8 cellular contexts compared by ENCODE assay signal in the genomic region with DNA sequence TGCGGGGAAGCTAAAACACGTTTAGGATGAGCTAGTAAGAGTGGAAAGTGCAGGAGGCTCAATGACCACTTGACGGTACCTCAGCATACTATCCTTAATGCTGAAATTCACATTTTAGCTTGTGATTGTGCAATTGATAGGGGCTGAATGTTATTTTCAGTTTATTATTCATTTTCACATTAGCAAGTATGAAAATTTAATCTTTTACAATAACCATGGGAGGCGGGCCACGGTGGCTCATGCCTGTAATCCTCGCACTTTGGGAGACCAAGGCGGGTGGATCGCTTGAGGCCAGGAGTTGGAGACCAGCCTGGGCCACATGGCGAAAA. TPM values are rescaled to one million over a fixed set of nuclear protein-coding genes. Genes with fewer than 3 reads are reported as not detected.
A peak's percentile ranks its signal among the peaks of the same experiment; 100 is the strongest.
DNase-seq lines count a peak whose midpoint lies in the region; ATAC-seq, FAIRE-seq and TF ChIP-seq lines count a peak whose summit lies in the region.

No MANE protein-coding gene starts in this region.

- no peak for TF ChIP-seq CTCF in GM06990 (IDR thresholded peaks at IDR 0.05; ENCODE audit: insufficient read depth, low read length, poor library complexity, severe bottlenecking)
- TF ChIP-seq CTCF in NB4 (IDR thresholded peaks at IDR 0.05; ENCODE audit: low read depth, low read length), result no peak
- no peak for TF ChIP-seq CTCF in endothelial cell of umbilical vein (IDR thresholded peaks at IDR 0.05; ENCODE audit: extremely low read depth in 1 of 2, insufficient read depth in 1 of 2, low read depth in 1 of 2, low read length in 2 of 2)
- no peak for TF ChIP-seq CTCF in pancreas (IDR thresholded peaks at IDR 0.05)

- H3K4me1 ChIP-seq in endothelial cell of umbilical vein (ENCODE audit: control insufficient read depth, extremely low read depth, insufficient read depth, low read length) (no peaks in the 10 kb centered on the region), pancreas (peaks cover 0 to 7% (median 0%) of the 10 kb centered on the region in 3 donors)

- H2AFZ ChIP-seq in endothelial cell of umbilical vein (ENCODE audit: low read depth, low read length), result peak overlapping the region; percentile 98

- TF ChIP-seq POLR2A in NB4 (IDR thresholded peaks at IDR 0.05; ENCODE audit: extremely low read depth, insufficient read length) (no peak), endothelial cell of umbilical vein (IDR thresholded peaks at IDR 0.05; ENCODE audit: low read depth, low read length) (no peak)

- WGBS in pancreas, 2 donors, result 28 to 35% methylated on average over 9 of the region's 9 CpGs

- POLR2A ChIA-PET in endothelial cell of umbilical vein (lab: Charles Lee), result no interaction called here

- H3K9ac ChIP-seq in endothelial cell of umbilical vein (replicated peaks; ENCODE audit: extremely low read depth, insufficient read depth, low read length), result peak overlapping the region; percentile 28

- H3K27ac ChIP-seq in endothelial cell of umbilical vein (ENCODE audit: insufficient read depth, low read depth, low read length) (no peak overlapping the region), pancreas (peak overlapping the region in 2 of 4 donors; percentile 90 to 93)

- no peaks in the 10 kb centered on the region for H3K9me3 ChIP-seq in endothelial cell of umbilical vein (replicated peaks; ENCODE audit: control insufficient read depth, insufficient read depth, low read length)
- no peaks in the 10 kb centered on the region for H3K9me3 ChIP-seq in pancreas

- no peaks in the 10 kb centered on the region for H3K9me1 ChIP-seq in endothelial cell of umbilical vein (replicated peaks; ENCODE audit: control insufficient read depth, extremely low read depth, insufficient read depth, low read length)

- DNase-seq in GM06990 (ENCODE audit: extremely low read depth, insufficient read length) (no peak), NB4 (ENCODE audit: low read depth) (no peak), endothelial cell of umbilical vein (ENCODE audit: low read depth, low spot score) (no peak), pancreas (no peak), activated gamma-delta T cell treated with Interleukin-2 at 50 U/mL for 16 hours (no peak), sciatic nerve (ENCODE audit: low spot score) (no peak)

- H3K4me3 ChIP-seq in GM06990 (replicated peaks; ENCODE audit: low read depth, low read length) (peak overlapping the region; percentile 71), NB4 (ENCODE audit: low read depth, low read length) (peak overlapping the region; percentile 68), endothelial cell of umbilical vein (replicated peaks in 1 of 3; ENCODE audit: insufficient read depth in 1 of 3, low read depth in 1 of 3, low read length in 3 of 3) (peak overlapping the region; percentile 47 to 76 (median 68)), pancreas (peak overlapping the region; percentile 64 to 88 (median 80))

- H3K27me3 ChIP-seq in GM06990 (replicated peaks; ENCODE audit: control insufficient read depth, insufficient read depth, low read length) (no peaks in the 10 kb centered on the region), endothelial cell of umbilical vein (ENCODE audit: control insufficient read depth in 2 of 2, insufficient read depth in 2 of 2, low read length in 2 of 2) (peaks cover 13 to 28% of the 10 kb centered on the region in 2 experiments), pancreas (no peaks in the 10 kb centered on the region)

- H3K79me2 ChIP-seq in endothelial cell of umbilical vein (ENCODE audit: control insufficient read depth, insufficient read depth, low read length), result no peaks in the 10 kb centered on the region

- H4K20me1 ChIP-seq in endothelial cell of umbilical vein (replicated peaks; ENCODE audit: control insufficient read depth, extremely low read depth, insufficient read depth, low read length), result no peaks in the 10 kb centered on the region

- H3K4me2 ChIP-seq in endothelial cell of umbilical vein (ENCODE audit: insufficient read depth, low read length), result peak overlapping the region; percentile 88

- H3K36me3 ChIP-seq in GM06990 (ENCODE audit: control insufficient read depth, insufficient read depth, low read length), result no peaks in the 10 kb centered on the region
- no peaks in the 10 kb centered on the region for H3K36me3 ChIP-seq in endothelial cell of umbilical vein (ENCODE audit: control insufficient read depth in 2 of 2, extremely low read depth in 1 of 2, insufficient read depth in 2 of 2, low read length in 2 of 2)
- H3K36me3 ChIP-seq in pancreas, result no peaks in the 10 kb centered on the region

- BruUV-seq in endothelial cell of umbilical vein (replicated peaks; lab: Mats Ljungman, UMichigan), result no TSS peak

- ATAC-seq in pancreas, result peak in 1 of 4 donors; percentile 22
- ATAC-seq in HG03354 (IDR thresholded peaks at IDR 0.05; ENCODE audit: poor library complexity, severe bottlenecking, unreplicated experiment), result no peak
- no peak for ATAC-seq in HG03521 (IDR thresholded peaks at IDR 0.05; ENCODE audit: unreplicated experiment)
- no peak for ATAC-seq in sciatic nerve

- intact Hi-C loops in endothelial cell of umbilical vein (cut with micrococcal nuclease), result loop anchor here (1.0 kb wide), 1 partner anchor 22 kb away; the partner anchor contains the start of gene ANLN
- intact Hi-C loops in pancreas (cut with DNase I), result no loop called here
- intact Hi-C loops in sciatic nerve (cut with DNase I), result no loop called here

- no peak for FAIRE-seq in endothelial cell of umbilical vein (lab: Jason Lieb, UNC)
- no peak for FAIRE-seq in pancreas (lab: Jason Lieb, UNC)

- CTCF ChIA-PET in endothelial cell of umbilical vein (lab: Charles Lee), result interaction anchor here (0.6 to 3.1 kb wide), 9 partner anchors 10 to 74 kb away, joined by 3 to 26 read pairs (median 4); partner anchors contain the start of gene ANLN

- dilution Hi-C loops in endothelial cell of umbilical vein (cut with MboI; ENCODE audit: extremely low pct_ligation_motif_present, low sequenced_read_pairs), result no loop called here

TF ChIP-seq in endothelial cell of umbilical vein, 7 proteins besides CTCF, POLR2A, EP300 and RAD21:
- TF ChIP-seq EZH2 (IDR thresholded peaks at IDR 0.05; ENCODE audit: borderline replicate concordance, low read depth, low read length, severe bottlenecking), result no peak
- no peak for TF ChIP-seq FOS (IDR thresholded peaks at IDR 0.05; ENCODE audit: borderline replicate concordance, insufficient read depth, low read length)
- no peak for TF ChIP-seq GATA2 (IDR thresholded peaks at IDR 0.05; ENCODE audit: insufficient read depth, insufficient read length, low read depth, low read length)
- no peak for TF ChIP-seq JUN (IDR thresholded peaks at IDR 0.05; ENCODE audit: borderline replicate concordance, insufficient read depth, insufficient read length, low read depth)
- TF ChIP-seq MAX (IDR thresholded peaks at IDR 0.05; ENCODE audit: insufficient read depth, insufficient read length), result no peak
- TF ChIP-seq MYC (IDR thresholded peaks at IDR 0.05; ENCODE audit: low read depth, low read length), result no peak
- TF ChIP-seq POLR2AphosphoS5 (IDR thresholded peaks at IDR 0.05; ENCODE audit: insufficient read depth, low read depth, low read length), result no peak

RNA-seq across cellular contexts. Expression of gene ANLN, which starts 22.1 kb away (rescaled TPM):
- 112 and 119 TPM in 2 replicates for total RNA-seq in endothelial cell of umbilical vein
- polyA plus RNA-seq in endothelial cell of umbilical vein, result 16.9 and 28.5 TPM in 2 replicates
- polyA plus RNA-seq in endothelial cell of umbilical vein (2011; cell fraction: cytosol; rRNA removed), result 16.7 and 20.4 TPM in 2 replicates
- 150 and 223 TPM in 2 replicates for polyA plus RNA-seq in endothelial cell of umbilical vein (2011; cell fraction: nucleus; rRNA removed)
- 27.7 and 72.5 TPM in 2 replicates for polyA plus RNA-seq in endothelial cell of umbilical vein (2012)
- 125 and 142 TPM in 2 replicates for polyA minus RNA-seq in endothelial cell of umbilical vein
- 86.0 TPM for polyA minus RNA-seq in endothelial cell of umbilical vein (2011; cell fraction: cytosol; rRNA and poly(A)+ RNA removed)
- polyA minus RNA-seq in endothelial cell of umbilical vein (2011; cell fraction: nucleus; rRNA and poly(A)+ RNA removed), result 205 and 464 TPM in 2 replicates
- 1 to 10 TPM in 2 of 6 donors, under 1 TPM in 4; 0.09 to 2.3 (median 0.59) TPM for total RNA-seq in pancreas
- under 1 TPM; 0.02 to 0.19 TPM for polyA plus RNA-seq in pancreas
- total RNA-seq in sciatic nerve, result 2.4 TPM

Comparison
In these comparisons a context has a peak if more than half of its experiments do, and no peak if none do; other contexts are left out.
1. RNA of gene ANLN, which starts 22.1 kb away (total RNA-seq): 112 to 119 TPM in endothelial cell of umbilical vein; 2.4 TPM in sciatic nerve (single experiment) and 0.09 to 2.3 TPM in pancreas; every median in the first group is over 10 times any median in the second.
2. Peak in every context shown above with its lines, with median percentiles within 50 percentile points of each other: H3K4me3 ChIP-seq.